ENCODE assay signal across 27 cellular contexts in the genomic region with DNA sequence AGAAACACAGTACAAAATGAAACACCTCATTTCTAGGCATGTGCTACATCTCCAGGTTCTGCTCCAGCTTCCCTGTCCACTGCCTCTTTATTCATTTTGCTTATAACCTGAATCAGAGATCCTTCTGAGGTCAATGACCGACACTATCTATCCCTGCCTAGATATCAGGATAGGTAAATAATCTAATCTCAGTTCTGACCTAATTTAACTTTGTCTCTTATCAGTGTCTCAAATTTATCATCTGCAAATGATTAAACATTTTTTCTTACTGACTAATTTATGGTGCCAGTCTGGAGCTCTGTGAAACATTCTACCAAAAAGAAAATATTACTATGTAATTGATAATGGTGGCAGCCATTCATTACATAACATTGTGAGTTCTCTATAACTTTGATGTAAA.
"Had no signal": no experiment of that assay in that cellular context is flagged by ENCODE, and none has a peak within 500 bp of the region (broad histone marks: within the 10 kb centered on the region; RNA-seq: fewer than 3 reads in every experiment).

No MANE protein-coding gene starts in this region.

- H3K27ac Mint-ChIP-seq: activated B cell treated with CpG ODN at 0.5 μM for 24 hours; activated CD4-positive, alpha-beta T cell treated with anti-CD3 and anti-CD28 coated beads, Interleukin-2, amount 10 ng/mL, durations not matched to agents 24 days and 14 days; activated CD8-positive, alpha-beta memory T cell treated with anti-CD3 and anti-CD28 coated beads, Interleukin-2, amount 10 ng/mL, durations not matched to agents 7 days and 5 days; activated naive CD4-positive, alpha-beta T cell treated with anti-CD3 and anti-CD28 coated beads, Interleukin-2, amount 50 U/mL, for 72 hours; activated naive CD8-positive, alpha-beta T cell treated with anti-CD3 and anti-CD28 coated beads, Interleukin-2, amount 50 U/mL, for 24 hours; activated T-cell treated with anti-CD3 and anti-CD28 coated beads, Interleukin-2, amount 50 U/mL, for 24 hours; activated T-helper 1 cell treated with anti-CD3 and anti-CD28 coated beads, Interleukin-12 subunit alpha, Interleukin-12 subunit beta, Interleukin-2, Interleukin-4 antibody, amounts not matched to agents 30 ng/mL and 10 ng/mL and 1 ng/mL, durations not matched to agents 14 hours and 24 hours and 36 hours; T-helper 1 cell treated with Interleukin-12 subunit alpha and Interleukin-12 subunit beta and Interleukin-4 antibody, amounts not matched to agents 30 μg/mL and 1 μg/mL, for 36 hours had no signal

- H3K4me3 ChIP-seq: ascending aorta, MG63, Peyer's patch, SJCRH30 had no signal

- ATAC-seq: activated CD8-positive, alpha-beta memory T cell treated with anti-CD3 and anti-CD28 coated beads, Interleukin-2, amount 10 ng/mL, durations not matched to agents 7 days and 5 days had no signal

- H3K36me3 Mint-ChIP-seq: activated CD8-positive, alpha-beta memory T cell treated with anti-CD3 and anti-CD28 coated beads, Interleukin-2, amount 10 ng/mL, durations not matched to agents 7 days and 5 days; activated naive CD4-positive, alpha-beta T cell treated with anti-CD3 and anti-CD28 coated beads, Interleukin-2, amount 50 U/mL, for 72 hours had no signal

- H3K27me3 ChIP-seq: ascending aorta, MG63, Peyer's patch, SJCRH30 had no signal

- H3K9me3 ChIP-seq: ascending aorta, MG63, Peyer's patch, SJCRH30 had no signal

- H3K9me3 Mint-ChIP-seq: activated B cell treated with CpG ODN at 0.5 μM for 24 hours; activated CD4-positive, alpha-beta T cell treated with anti-CD3 and anti-CD28 coated beads, Interleukin-2, amount 10 ng/mL, durations not matched to agents 24 days and 14 days; activated naive CD4-positive, alpha-beta T cell treated with anti-CD3 and anti-CD28 coated beads, Interleukin-2, amount 50 U/mL, for 72 hours; activated naive CD8-positive, alpha-beta T cell treated with anti-CD3 and anti-CD28 coated beads, Interleukin-2, amount 50 U/mL, for 24 hours; activated T-cell treated with anti-CD3 and anti-CD28 coated beads, Interleukin-2, amount 50 U/mL, for 24 hours; activated T-helper 1 cell treated with anti-CD3 and anti-CD28 coated beads, Interleukin-12 subunit alpha, Interleukin-12 subunit beta, Interleukin-2, Interleukin-4 antibody, amounts not matched to agents 30 ng/mL and 10 ng/mL and 1 ng/mL, durations not matched to agents 14 hours and 24 hours and 36 hours; brain; T-helper 1 cell treated with Interleukin-12 subunit alpha and Interleukin-12 subunit beta and Interleukin-4 antibody, amounts not matched to agents 30 μg/mL and 1 μg/mL, for 36 hours had no signal

- H3K27me3 Mint-ChIP-seq: activated B cell treated with CpG ODN at 0.5 μM for 24 hours; activated CD4-positive, alpha-beta T cell treated with anti-CD3 and anti-CD28 coated beads, Interleukin-2, amount 10 ng/mL, durations not matched to agents 24 days and 14 days; activated CD8-positive, alpha-beta memory T cell treated with anti-CD3 and anti-CD28 coated beads, Interleukin-2, amount 10 ng/mL, durations not matched to agents 7 days and 5 days; activated naive CD8-positive, alpha-beta T cell treated with anti-CD3 and anti-CD28 coated beads, Interleukin-2, amount 50 U/mL, for 24 hours; activated T-cell treated with anti-CD3 and anti-CD28 coated beads, Interleukin-2, amount 50 U/mL, for 24 hours; brain had no signal

- H3K27ac ChIP-seq: ascending aorta, Peyer's patch, RWPE1, SJCRH30 had no signal

- H3K4me1 Mint-ChIP-seq: activated CD4-positive, alpha-beta T cell treated with anti-CD3 and anti-CD28 coated beads, Interleukin-2, amount 10 ng/mL, durations not matched to agents 24 days and 14 days; activated CD8-positive, alpha-beta memory T cell treated with anti-CD3 and anti-CD28 coated beads, Interleukin-2, amount 10 ng/mL, durations not matched to agents 7 days and 5 days had no signal

- DNase-seq: activated B cell treated with CpG ODN at 0.5 μM for 24 hours; activated CD4-positive, alpha-beta T cell treated with anti-CD3 and anti-CD28 coated beads for 1 hour; activated CD4-positive, alpha-beta T cell treated with anti-CD3 and anti-CD28 coated beads, Interleukin-2, amount 10 ng/mL, durations not matched to agents 24 days and 14 days; activated CD4-positive, alpha-beta T cell treated with anti-CD3 and anti-CD28 coated beads, Interleukin-2, amount 50 U/mL, for 48 hours; activated CD8-positive, alpha-beta memory T cell treated with anti-CD3 and anti-CD28 coated beads, Interleukin-2, amount 10 ng/mL, durations not matched to agents 7 days and 5 days; activated effector memory CD4-positive, alpha-beta T cell treated with Interleukin-2 at 50 U/mL for 16 hours; activated naive CD4-positive, alpha-beta T cell treated with Interleukin-2 at 50 U/mL for 16 hours; activated naive CD8-positive, alpha-beta T cell treated with anti-CD3 and anti-CD28 coated beads, Interleukin-2, amount 50 U/mL, for 24 hours; activated T-cell treated with anti-CD3 and anti-CD28 coated beads, Interleukin-2, amount 50 U/mL, for 24 hours; amniotic stem cell; MG63; MV-4-11; NCI-H1092 treated with DMSO at 0.1 percent for 48 hours; NCI-H1436 treated with DMSO at 0.1 percent for 48 hours; NCI-H187; NCI-H2081; NCI-H446; NCI-H524; Peyer's patch; Right ventricle myocardium superior; SJCRH30 had no signal

- H3K36me3 ChIP-seq: MG63, Peyer's patch had no signal

- H3K4me1 ChIP-seq: ascending aorta, Peyer's patch, SJCRH30 had no signal

- H3K4me3 Mint-ChIP-seq: activated B cell treated with CpG ODN at 0.5 μM for 24 hours; activated CD4-positive, alpha-beta T cell treated with anti-CD3 and anti-CD28 coated beads, Interleukin-2, amount 10 ng/mL, durations not matched to agents 24 days and 14 days; activated CD8-positive, alpha-beta memory T cell treated with anti-CD3 and anti-CD28 coated beads, Interleukin-2, amount 10 ng/mL, durations not matched to agents 7 days and 5 days; activated naive CD8-positive, alpha-beta T cell treated with anti-CD3 and anti-CD28 coated beads, Interleukin-2, amount 50 U/mL, for 24 hours; activated T-cell treated with anti-CD3 and anti-CD28 coated beads, Interleukin-2, amount 50 U/mL, for 24 hours; activated T-helper 1 cell treated with anti-CD3 and anti-CD28 coated beads, Interleukin-12 subunit alpha, Interleukin-12 subunit beta, Interleukin-2, Interleukin-4 antibody, amounts not matched to agents 30 ng/mL and 10 ng/mL and 1 ng/mL, durations not matched to agents 14 hours and 24 hours and 36 hours; brain; T-helper 1 cell treated with Interleukin-12 subunit alpha and Interleukin-12 subunit beta and Interleukin-4 antibody, amounts not matched to agents 30 μg/mL and 1 μg/mL, for 36 hours had no signal
